8 cellular contexts compared by ENCODE assay signal in genomic region chr22:36237462-36238347, GRCh38. TPM values are rescaled to one million over a fixed set of nuclear protein-coding genes. Genes with fewer than 3 reads are reported as not detected.
DNase-seq lines count a peak whose midpoint lies in the region; ATAC-seq lines count a peak whose summit lies in the region.

No MANE protein-coding gene starts in this region.

- H3K9me3 Mint-ChIP-seq in activated T-cell treated with anti-CD3 and anti-CD28 coated beads, Interleukin-2, amount 50 U/mL, for 24 hours, result peaks cover 4% of the 10 kb centered on the region
- H3K9me3 Mint-ChIP-seq in activated naive CD4-positive, alpha-beta T cell treated with anti-CD3 and anti-CD28 coated beads for 36 hours, result peaks cover 5% of the 10 kb centered on the region

- ATAC-seq in right cardiac atrium, result no peak

- peak overlapping the region; percentile 99 for H3K27ac Mint-ChIP-seq in activated T-cell treated with anti-CD3 and anti-CD28 coated beads, Interleukin-2, amount 50 U/mL, for 24 hours
- H3K27ac Mint-ChIP-seq in activated naive CD4-positive, alpha-beta T cell treated with anti-CD3 and anti-CD28 coated beads for 36 hours, result peak overlapping the region; percentile 99

- no peaks in the 10 kb centered on the region for H3K27me3 ChIP-seq in right cardiac atrium (ENCODE audit: control insufficient read depth, insufficient read depth)

- 65% methylated on average over 12 of the region's 12 CpGs for WGBS in right cardiac atrium

- DNase-seq in activated T-cell treated with anti-CD3 and anti-CD28 coated beads, Interleukin-2, amount 50 U/mL, for 24 hours, result peak; percentile 51
- DNase-seq in activated T-cell treated with anti-CD3 and anti-CD28 coated beads for 4 hours (no peak), right cardiac atrium (no peak), RKO (ENCODE audit: low spot score) (no peak), HT-29 (ENCODE audit: low spot score) (no peak), epidermal melanocyte (ENCODE audit: insufficient read length, low spot score) (no peak)
- DNase-seq in activated naive CD4-positive, alpha-beta T cell treated with anti-CD3 and anti-CD28 coated beads for 36 hours, result peak; percentile 32
- DNase-seq in stimulated activated CD8-positive, alpha-beta memory T cell treated with anti-CD3 and anti-CD28 coated beads, Interleukin-4, amount 100 ng/mL, for 48 hours, result peak; percentile 50

- peak overlapping the region; percentile 53 for H3K4me3 ChIP-seq in right cardiac atrium (ENCODE audit: low read length)

- peaks cover 64% of the 10 kb centered on the region for H3K4me1 Mint-ChIP-seq in activated T-cell treated with anti-CD3 and anti-CD28 coated beads, Interleukin-2, amount 50 U/mL, for 24 hours (ENCODE audit: low read depth)
- H3K4me1 Mint-ChIP-seq in activated naive CD4-positive, alpha-beta T cell treated with anti-CD3 and anti-CD28 coated beads for 36 hours (ENCODE audit: low read depth), result peaks cover 52% of the 10 kb centered on the region

- H3K4me3 Mint-ChIP-seq in activated T-cell treated with anti-CD3 and anti-CD28 coated beads, Interleukin-2, amount 50 U/mL, for 24 hours, result peak overlapping the region; percentile 96
- H3K4me3 Mint-ChIP-seq in activated naive CD4-positive, alpha-beta T cell treated with anti-CD3 and anti-CD28 coated beads for 36 hours, result peak overlapping the region; percentile 98

- CTCF ChIA-PET in activated naive CD4-positive, alpha-beta T cell treated with anti-CD3 and anti-CD28 coated beads for 36 hours (lab: Charles Lee), result interaction anchor here (0.6 to 2.9 kb wide), 8 partner anchors 16 to 211 kb away, joined by 3 to 33 read pairs (median 4); partner anchors contain the start of gene APOL1

- peaks cover 17% of the 10 kb centered on the region for H3K4me1 ChIP-seq in right cardiac atrium (ENCODE audit: control insufficient read depth, insufficient read depth, low read length)

- H3K27ac ChIP-seq in right cardiac atrium (ENCODE audit: low read length), result no peak overlapping the region

- H3K36me3 Mint-ChIP-seq in activated T-cell treated with anti-CD3 and anti-CD28 coated beads, Interleukin-2, amount 50 U/mL, for 24 hours (ENCODE audit: low read depth), result peaks cover 68% of the 10 kb centered on the region
- H3K36me3 Mint-ChIP-seq in activated naive CD4-positive, alpha-beta T cell treated with anti-CD3 and anti-CD28 coated beads for 36 hours (ENCODE audit: low read depth), result peaks cover 46% of the 10 kb centered on the region

- no peaks in the 10 kb centered on the region for H3K27me3 Mint-ChIP-seq in activated T-cell treated with anti-CD3 and anti-CD28 coated beads, Interleukin-2, amount 50 U/mL, for 24 hours
- no peaks in the 10 kb centered on the region for H3K27me3 Mint-ChIP-seq in activated naive CD4-positive, alpha-beta T cell treated with anti-CD3 and anti-CD28 coated beads for 36 hours (ENCODE audit: low read depth)

- intact Hi-C loops in activated naive CD4-positive, alpha-beta T cell treated with anti-CD3 and anti-CD28 coated beads for 36 hours (cut with micrococcal nuclease), result loop anchor here (2.0 to 5.0 kb wide), 5 partner anchors 39 to 245 kb away; partner anchors contain the start of gene TXN2
- intact Hi-C loops in right cardiac atrium (cut with DNase I), result no loop called here

- no peaks in the 10 kb centered on the region for H3K9me3 ChIP-seq in right cardiac atrium (ENCODE audit: control insufficient read depth, low read length)

RNA-seq across cellular contexts. Expression of gene APOL2, which starts 1.6 kb away (rescaled TPM):
- total RNA-seq in activated naive CD4-positive, alpha-beta T cell treated with anti-CD3 and anti-CD28 coated beads for 36 hours, result 10 to 100 TPM; 53.8 to 55.0 TPM
- 10 to 100 TPM; 39.9 to 54.8 (median 42.9) TPM for total RNA-seq in right cardiac atrium
- 29.1 TPM for polyA plus RNA-seq in right cardiac atrium
- 16.0 and 20.8 TPM in 2 replicates for total RNA-seq in HT-29 (2014; rRNA removed; shearing (Covaris generic))

RNA-seq across cellular contexts. Expression of gene APOL1, which starts 15.2 kb away (rescaled TPM):
- total RNA-seq in activated naive CD4-positive, alpha-beta T cell treated with anti-CD3 and anti-CD28 coated beads for 36 hours, result 10 to 100 TPM; 17.4 to 22.0 TPM
- total RNA-seq in right cardiac atrium, result 10 to 100 TPM; 14.0 to 29.8 (median 16.9) TPM
- polyA plus RNA-seq in right cardiac atrium, result 13.6 TPM
- 8.4 and 15.2 TPM in 2 replicates for total RNA-seq in HT-29 (2014; rRNA removed; shearing (Covaris generic))

RNA-seq across cellular contexts. Expression of gene APOL4, which starts 36.1 kb away (rescaled TPM):
- total RNA-seq in activated naive CD4-positive, alpha-beta T cell treated with anti-CD3 and anti-CD28 coated beads for 36 hours, result under 1 TPM; 0.07 to 0.20 TPM
- 1 to 10 TPM in 3 of 4 donors, not detected in 1; 3.1 to 7.4 (median 7.2) TPM for total RNA-seq in right cardiac atrium
- polyA plus RNA-seq in right cardiac atrium, result 3.8 TPM
- 0.65 TPM in 1 of 2 replicates, not detected in the other for total RNA-seq in HT-29 (2014; rRNA removed; shearing (Covaris generic))

Comparison
In these comparisons a context has a peak if more than half of its experiments do, and no peak if none do; other contexts are left out.
1. DNase-seq: peak in activated T-cell treated with anti-CD3 and anti-CD28 coated beads, Interleukin-2, amount 50 U/mL, for 24 hours (single experiment), activated naive CD4-positive, alpha-beta T cell treated with anti-CD3 and anti-CD28 coated beads for 36 hours (single experiment) and stimulated activated CD8-positive, alpha-beta memory T cell treated with anti-CD3 and anti-CD28 coated beads, Interleukin-4, amount 100 ng/mL, for 48 hours (single experiment); none in activated T-cell treated with anti-CD3 and anti-CD28 coated beads for 4 hours (single experiment), right cardiac atrium (0 of 3), RKO (single experiment), HT-29 (single experiment) and epidermal melanocyte (single experiment).